1 cellular context compared by ENCODE assay signal in the genomic region with DNA sequence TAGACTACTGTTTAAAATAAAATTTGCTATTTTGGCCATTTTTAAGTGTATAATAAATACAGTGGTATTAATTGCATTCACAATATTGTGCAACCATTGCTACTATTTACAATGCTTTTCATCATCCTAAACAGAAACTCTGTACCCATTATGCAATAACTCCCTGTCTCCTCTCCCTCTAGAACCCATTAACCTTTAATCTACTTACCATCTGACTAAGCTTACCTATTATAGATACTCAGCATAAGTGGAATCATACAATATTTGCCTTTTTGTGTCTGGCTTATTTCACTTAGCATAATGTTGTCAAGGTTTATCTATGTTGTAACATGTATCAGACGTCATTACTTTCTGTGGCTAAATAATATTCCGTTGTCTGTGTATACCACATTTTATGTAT.
A peak's percentile ranks its signal among the peaks of the same experiment; 100 is the strongest.
TF ChIP-seq lines count a peak whose summit lies in the region.

No MANE protein-coding gene starts in this region.

TF ChIP-seq in HepG2, 621 proteins besides CTCF, POLR2A, EP300 and RAD21 (continued from another document and continues in another):
- TF ChIP-seq, protein P1, sequence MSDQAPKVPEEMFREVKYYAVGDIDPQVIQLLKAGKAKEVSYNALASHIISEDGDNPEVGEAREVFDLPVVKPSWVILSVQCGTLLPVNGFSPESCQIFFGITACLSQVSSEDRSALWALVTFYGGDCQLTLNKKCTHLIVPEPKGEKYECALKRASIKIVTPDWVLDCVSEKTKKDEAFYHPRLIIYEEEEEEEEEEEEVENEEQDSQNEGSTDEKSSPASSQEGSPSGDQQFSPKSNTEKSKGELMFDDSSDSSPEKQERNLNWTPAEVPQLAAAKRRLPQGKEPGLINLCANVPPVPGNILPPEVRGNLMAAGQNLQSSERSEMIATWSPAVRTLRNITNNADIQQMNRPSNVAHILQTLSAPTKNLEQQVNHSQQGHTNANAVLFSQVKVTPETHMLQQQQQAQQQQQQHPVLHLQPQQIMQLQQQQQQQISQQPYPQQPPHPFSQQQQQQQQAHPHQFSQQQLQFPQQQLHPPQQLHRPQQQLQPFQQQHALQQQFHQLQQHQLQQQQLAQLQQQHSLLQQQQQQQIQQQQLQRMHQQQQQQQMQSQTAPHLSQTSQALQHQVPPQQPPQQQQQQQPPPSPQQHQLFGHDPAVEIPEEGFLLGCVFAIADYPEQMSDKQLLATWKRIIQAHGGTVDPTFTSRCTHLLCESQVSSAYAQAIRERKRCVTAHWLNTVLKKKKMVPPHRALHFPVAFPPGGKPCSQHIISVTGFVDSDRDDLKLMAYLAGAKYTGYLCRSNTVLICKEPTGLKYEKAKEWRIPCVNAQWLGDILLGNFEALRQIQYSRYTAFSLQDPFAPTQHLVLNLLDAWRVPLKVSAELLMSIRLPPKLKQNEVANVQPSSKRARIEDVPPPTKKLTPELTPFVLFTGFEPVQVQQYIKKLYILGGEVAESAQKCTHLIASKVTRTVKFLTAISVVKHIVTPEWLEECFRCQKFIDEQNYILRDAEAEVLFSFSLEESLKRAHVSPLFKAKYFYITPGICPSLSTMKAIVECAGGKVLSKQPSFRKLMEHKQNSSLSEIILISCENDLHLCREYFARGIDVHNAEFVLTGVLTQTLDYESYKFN (CRISPR knock-in tag; conservative IDR thresholded peaks at IDR 0.05) = peak; percentile 83
- no peak for TF ChIP-seq PHF20 (CRISPR knock-in tag; IDR thresholded peaks at IDR 0.05)
- TF ChIP-seq NR2F6 (IDR thresholded peaks at IDR 0.05) = peak; percentile 55
- TF ChIP-seq NR2F6 (CRISPR knock-in tag; IDR thresholded peaks at IDR 0.05) = peak; percentile 70
- no peak for TF ChIP-seq GFI1 (CRISPR knock-in tag; IDR thresholded peaks at IDR 0.05; ENCODE audit: borderline replicate concordance)
- TF ChIP-seq ZNF350 (CRISPR knock-in tag; IDR thresholded peaks at IDR 0.05; ENCODE audit: borderline replicate concordance, low read depth) = no peak
- TF ChIP-seq SRSF1 (optimal IDR thresholded peaks at IDR 0.05; ENCODE audit: low read depth, low read length) = no peak
- no peak for TF ChIP-seq ZFYVE20 (CRISPR knock-in tag; IDR thresholded peaks at IDR 0.05; ENCODE audit: borderline replicate concordance, low read depth)
- peak; percentile 81 for TF ChIP-seq THAP11 (CRISPR knock-in tag; IDR thresholded peaks at IDR 0.05)
- peak; percentile 96 for TF ChIP-seq MIXL1 (CRISPR knock-in tag; IDR thresholded peaks at IDR 0.05)
- 0 out of 2 replicates have a peak, but pooled peaks have one; percentile 37 for TF ChIP-seq ZNF614 (CRISPR knock-in tag; IDR thresholded peaks at IDR 0.05; ENCODE audit: borderline replicate concordance)
- no peak for TF ChIP-seq MTF1 (CRISPR knock-in tag; IDR thresholded peaks at IDR 0.05)
- no peak for TF ChIP-seq DNMT1 (CRISPR knock-in tag; IDR thresholded peaks at IDR 0.05)
- TF ChIP-seq NRL (CRISPR knock-in tag; IDR thresholded peaks at IDR 0.05; ENCODE audit: borderline replicate concordance) = no peak
- TF ChIP-seq KDM5B (CRISPR knock-in tag; IDR thresholded peaks at IDR 0.05; ENCODE audit: borderline replicate concordance) = no peak
- TF ChIP-seq KDM2A (CRISPR knock-in tag; IDR thresholded peaks at IDR 0.05; ENCODE audit: borderline replicate concordance, low read depth) = no peak
- TF ChIP-seq ZNF841 (CRISPR knock-in tag; IDR thresholded peaks at IDR 0.05; ENCODE audit: borderline replicate concordance) = no peak
- TF ChIP-seq, protein P2, sequence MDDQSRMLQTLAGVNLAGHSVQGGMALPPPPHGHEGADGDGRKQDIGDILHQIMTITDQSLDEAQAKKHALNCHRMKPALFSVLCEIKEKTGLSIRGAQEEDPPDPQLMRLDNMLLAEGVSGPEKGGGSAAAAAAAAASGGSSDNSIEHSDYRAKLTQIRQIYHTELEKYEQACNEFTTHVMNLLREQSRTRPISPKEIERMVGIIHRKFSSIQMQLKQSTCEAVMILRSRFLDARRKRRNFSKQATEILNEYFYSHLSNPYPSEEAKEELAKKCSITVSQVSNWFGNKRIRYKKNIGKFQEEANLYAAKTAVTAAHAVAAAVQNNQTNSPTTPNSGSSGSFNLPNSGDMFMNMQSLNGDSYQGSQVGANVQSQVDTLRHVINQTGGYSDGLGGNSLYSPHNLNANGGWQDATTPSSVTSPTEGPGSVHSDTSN (CRISPR knock-in tag; IDR thresholded peaks at IDR 0.05; ENCODE audit: borderline replicate concordance) = no peak
- no peak for TF ChIP-seq ZFX (CRISPR knock-in tag; IDR thresholded peaks at IDR 0.05; ENCODE audit: low read depth)
- TF ChIP-seq GATA4 (IDR thresholded peaks at IDR 0.05; ENCODE audit: borderline replicate concordance, low read depth) = no peak
- TF ChIP-seq SUZ12 (IDR thresholded peaks at IDR 0.05; ENCODE audit: low read depth, low read length) = no peak
- TF ChIP-seq, protein P3, sequence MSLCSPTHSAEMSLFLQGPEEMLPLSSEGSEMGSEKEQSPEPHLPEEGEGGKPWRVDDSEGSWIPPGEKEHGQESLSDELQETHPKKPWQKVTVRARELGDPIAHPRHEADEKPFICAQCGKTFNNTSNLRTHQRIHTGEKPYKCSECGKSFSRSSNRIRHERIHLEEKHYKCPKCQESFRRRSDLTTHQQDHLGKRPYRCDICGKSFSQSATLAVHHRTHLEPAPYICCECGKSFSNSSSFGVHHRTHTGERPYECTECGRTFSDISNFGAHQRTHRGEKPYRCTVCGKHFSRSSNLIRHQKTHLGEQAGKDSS (CRISPR knock-in tag; IDR thresholded peaks at IDR 0.05; ENCODE audit: borderline replicate concordance, low read depth) = no peak
- no peak for TF ChIP-seq ZNF678 (CRISPR knock-in tag; IDR thresholded peaks at IDR 0.05)
- no peak for TF ChIP-seq ZSCAN20 (CRISPR knock-in tag; IDR thresholded peaks at IDR 0.05; ENCODE audit: borderline replicate concordance)
- TF ChIP-seq GTF3A (CRISPR knock-in tag; conservative IDR thresholded peaks at IDR 0.05) = no peak
- TF ChIP-seq ATM (IDR thresholded peaks at IDR 0.05; ENCODE audit: borderline replicate concordance) = no peak
- no peak for TF ChIP-seq ZNF781 (CRISPR knock-in tag; IDR thresholded peaks at IDR 0.05; ENCODE audit: borderline replicate concordance, not compliant biosample characterization)
- no peak for TF ChIP-seq GTF2F1 (IDR thresholded peaks at IDR 0.05; ENCODE audit: low read length)
- no peak for TF ChIP-seq ZNF619 (CRISPR knock-in tag; IDR thresholded peaks at IDR 0.05)
- no peak for TF ChIP-seq ZNF883 (CRISPR knock-in tag; IDR thresholded peaks at IDR 0.05; ENCODE audit: not compliant biosample characterization)
- TF ChIP-seq ZNF792 (CRISPR knock-in tag; IDR thresholded peaks at IDR 0.05) = no peak
- no peak for TF ChIP-seq ZNF724P (CRISPR knock-in tag; IDR thresholded peaks at IDR 0.05; ENCODE audit: borderline replicate concordance)
- TF ChIP-seq, protein P4, sequence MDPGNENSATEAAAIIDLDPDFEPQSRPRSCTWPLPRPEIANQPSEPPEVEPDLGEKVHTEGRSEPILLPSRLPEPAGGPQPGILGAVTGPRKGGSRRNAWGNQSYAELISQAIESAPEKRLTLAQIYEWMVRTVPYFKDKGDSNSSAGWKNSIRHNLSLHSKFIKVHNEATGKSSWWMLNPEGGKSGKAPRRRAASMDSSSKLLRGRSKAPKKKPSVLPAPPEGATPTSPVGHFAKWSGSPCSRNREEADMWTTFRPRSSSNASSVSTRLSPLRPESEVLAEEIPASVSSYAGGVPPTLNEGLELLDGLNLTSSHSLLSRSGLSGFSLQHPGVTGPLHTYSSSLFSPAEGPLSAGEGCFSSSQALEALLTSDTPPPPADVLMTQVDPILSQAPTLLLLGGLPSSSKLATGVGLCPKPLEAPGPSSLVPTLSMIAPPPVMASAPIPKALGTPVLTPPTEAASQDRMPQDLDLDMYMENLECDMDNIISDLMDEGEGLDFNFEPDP (CRISPR knock-in tag; conservative IDR thresholded peaks at IDR 0.05) = no peak
- TF ChIP-seq, protein P5, sequence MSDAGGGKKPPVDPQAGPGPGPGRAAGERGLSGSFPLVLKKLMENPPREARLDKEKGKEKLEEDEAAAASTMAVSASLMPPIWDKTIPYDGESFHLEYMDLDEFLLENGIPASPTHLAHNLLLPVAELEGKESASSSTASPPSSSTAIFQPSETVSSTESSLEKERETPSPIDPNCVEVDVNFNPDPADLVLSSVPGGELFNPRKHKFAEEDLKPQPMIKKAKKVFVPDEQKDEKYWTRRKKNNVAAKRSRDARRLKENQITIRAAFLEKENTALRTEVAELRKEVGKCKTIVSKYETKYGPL (CRISPR knock-in tag; IDR thresholded peaks at IDR 0.05) = peak; percentile 91
- no peak for TF ChIP-seq REXO4 (CRISPR knock-in tag; IDR thresholded peaks at IDR 0.05; ENCODE audit: borderline replicate concordance)
- no peak for TF ChIP-seq ZMAT3 (CRISPR knock-in tag; conservative IDR thresholded peaks at IDR 0.05)
- peak; percentile 79; the same call in 1 of the 2 replicates for TF ChIP-seq ZNF24 (IDR thresholded peaks at IDR 0.05)
- TF ChIP-seq CCAR2 (optimal IDR thresholded peaks at IDR 0.05; ENCODE audit: low read depth, low read length) = no peak
- TF ChIP-seq, protein P6, sequence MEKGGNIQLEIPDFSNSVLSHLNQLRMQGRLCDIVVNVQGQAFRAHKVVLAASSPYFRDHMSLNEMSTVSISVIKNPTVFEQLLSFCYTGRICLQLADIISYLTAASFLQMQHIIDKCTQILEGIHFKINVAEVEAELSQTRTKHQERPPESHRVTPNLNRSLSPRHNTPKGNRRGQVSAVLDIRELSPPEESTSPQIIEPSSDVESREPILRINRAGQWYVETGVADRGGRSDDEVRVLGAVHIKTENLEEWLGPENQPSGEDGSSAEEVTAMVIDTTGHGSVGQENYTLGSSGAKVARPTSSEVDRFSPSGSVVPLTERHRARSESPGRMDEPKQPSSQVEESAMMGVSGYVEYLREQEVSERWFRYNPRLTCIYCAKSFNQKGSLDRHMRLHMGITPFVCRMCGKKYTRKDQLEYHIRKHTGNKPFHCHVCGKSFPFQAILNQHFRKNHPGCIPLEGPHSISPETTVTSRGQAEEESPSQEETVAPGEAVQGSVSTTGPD (CRISPR knock-in tag; IDR thresholded peaks at IDR 0.05) = no peak
- TF ChIP-seq RXRB (CRISPR knock-in tag; IDR thresholded peaks at IDR 0.05; ENCODE audit: borderline replicate concordance) = peak; percentile 99
- TF ChIP-seq, protein P7, sequence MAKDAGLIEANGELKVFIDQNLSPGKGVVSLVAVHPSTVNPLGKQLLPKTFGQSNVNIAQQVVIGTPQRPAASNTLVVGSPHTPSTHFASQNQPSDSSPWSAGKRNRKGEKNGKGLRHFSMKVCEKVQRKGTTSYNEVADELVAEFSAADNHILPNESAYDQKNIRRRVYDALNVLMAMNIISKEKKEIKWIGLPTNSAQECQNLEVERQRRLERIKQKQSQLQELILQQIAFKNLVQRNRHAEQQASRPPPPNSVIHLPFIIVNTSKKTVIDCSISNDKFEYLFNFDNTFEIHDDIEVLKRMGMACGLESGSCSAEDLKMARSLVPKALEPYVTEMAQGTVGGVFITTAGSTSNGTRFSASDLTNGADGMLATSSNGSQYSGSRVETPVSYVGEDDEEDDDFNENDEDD (CRISPR knock-in tag; IDR thresholded peaks at IDR 0.05; ENCODE audit: borderline replicate concordance) = no peak
- TF ChIP-seq, protein P8, sequence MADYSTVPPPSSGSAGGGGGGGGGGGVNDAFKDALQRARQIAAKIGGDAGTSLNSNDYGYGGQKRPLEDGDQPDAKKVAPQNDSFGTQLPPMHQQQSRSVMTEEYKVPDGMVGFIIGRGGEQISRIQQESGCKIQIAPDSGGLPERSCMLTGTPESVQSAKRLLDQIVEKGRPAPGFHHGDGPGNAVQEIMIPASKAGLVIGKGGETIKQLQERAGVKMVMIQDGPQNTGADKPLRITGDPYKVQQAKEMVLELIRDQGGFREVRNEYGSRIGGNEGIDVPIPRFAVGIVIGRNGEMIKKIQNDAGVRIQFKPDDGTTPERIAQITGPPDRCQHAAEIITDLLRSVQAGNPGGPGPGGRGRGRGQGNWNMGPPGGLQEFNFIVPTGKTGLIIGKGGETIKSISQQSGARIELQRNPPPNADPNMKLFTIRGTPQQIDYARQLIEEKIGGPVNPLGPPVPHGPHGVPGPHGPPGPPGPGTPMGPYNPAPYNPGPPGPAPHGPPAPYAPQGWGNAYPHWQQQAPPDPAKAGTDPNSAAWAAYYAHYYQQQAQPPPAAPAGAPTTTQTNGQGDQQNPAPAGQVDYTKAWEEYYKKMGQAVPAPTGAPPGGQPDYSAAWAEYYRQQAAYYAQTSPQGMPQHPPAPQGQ (CRISPR knock-in tag; IDR thresholded peaks at IDR 0.05; ENCODE audit: borderline replicate concordance) = no peak
- TF ChIP-seq ZFP82 (CRISPR knock-in tag; IDR thresholded peaks at IDR 0.05; ENCODE audit: borderline replicate concordance) = no peak
- TF ChIP-seq, protein P9, sequence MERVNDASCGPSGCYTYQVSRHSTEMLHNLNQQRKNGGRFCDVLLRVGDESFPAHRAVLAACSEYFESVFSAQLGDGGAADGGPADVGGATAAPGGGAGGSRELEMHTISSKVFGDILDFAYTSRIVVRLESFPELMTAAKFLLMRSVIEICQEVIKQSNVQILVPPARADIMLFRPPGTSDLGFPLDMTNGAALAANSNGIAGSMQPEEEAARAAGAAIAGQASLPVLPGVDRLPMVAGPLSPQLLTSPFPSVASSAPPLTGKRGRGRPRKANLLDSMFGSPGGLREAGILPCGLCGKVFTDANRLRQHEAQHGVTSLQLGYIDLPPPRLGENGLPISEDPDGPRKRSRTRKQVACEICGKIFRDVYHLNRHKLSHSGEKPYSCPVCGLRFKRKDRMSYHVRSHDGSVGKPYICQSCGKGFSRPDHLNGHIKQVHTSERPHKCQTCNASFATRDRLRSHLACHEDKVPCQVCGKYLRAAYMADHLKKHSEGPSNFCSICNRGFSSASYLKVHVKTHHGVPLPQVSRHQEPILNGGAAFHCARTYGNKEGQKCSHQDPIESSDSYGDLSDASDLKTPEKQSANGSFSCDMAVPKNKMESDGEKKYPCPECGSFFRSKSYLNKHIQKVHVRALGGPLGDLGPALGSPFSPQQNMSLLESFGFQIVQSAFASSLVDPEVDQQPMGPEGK (CRISPR knock-in tag; IDR thresholded peaks at IDR 0.05) = peak; percentile 27; the same call in 1 of the 2 replicates
- TF ChIP-seq, protein P10, sequence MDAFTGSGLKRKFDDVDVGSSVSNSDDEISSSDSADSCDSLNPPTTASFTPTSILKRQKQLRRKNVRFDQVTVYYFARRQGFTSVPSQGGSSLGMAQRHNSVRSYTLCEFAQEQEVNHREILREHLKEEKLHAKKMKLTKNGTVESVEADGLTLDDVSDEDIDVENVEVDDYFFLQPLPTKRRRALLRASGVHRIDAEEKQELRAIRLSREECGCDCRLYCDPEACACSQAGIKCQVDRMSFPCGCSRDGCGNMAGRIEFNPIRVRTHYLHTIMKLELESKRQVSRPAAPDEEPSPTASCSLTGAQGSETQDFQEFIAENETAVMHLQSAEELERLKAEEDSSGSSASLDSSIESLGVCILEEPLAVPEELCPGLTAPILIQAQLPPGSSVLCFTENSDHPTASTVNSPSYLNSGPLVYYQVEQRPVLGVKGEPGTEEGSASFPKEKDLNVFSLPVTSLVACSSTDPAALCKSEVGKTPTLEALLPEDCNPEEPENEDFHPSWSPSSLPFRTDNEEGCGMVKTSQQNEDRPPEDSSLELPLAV (CRISPR knock-in tag; conservative IDR thresholded peaks at IDR 0.05; ENCODE audit: low read depth) = no peak
- no peak for TF ChIP-seq ZNF224 (CRISPR knock-in tag; IDR thresholded peaks at IDR 0.05)
- TF ChIP-seq, protein P11, sequence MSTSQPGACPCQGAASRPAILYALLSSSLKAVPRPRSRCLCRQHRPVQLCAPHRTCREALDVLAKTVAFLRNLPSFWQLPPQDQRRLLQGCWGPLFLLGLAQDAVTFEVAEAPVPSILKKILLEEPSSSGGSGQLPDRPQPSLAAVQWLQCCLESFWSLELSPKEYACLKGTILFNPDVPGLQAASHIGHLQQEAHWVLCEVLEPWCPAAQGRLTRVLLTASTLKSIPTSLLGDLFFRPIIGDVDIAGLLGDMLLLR (CRISPR knock-in tag; IDR thresholded peaks at IDR 0.05) = no peak
- peak; percentile 46; the same call in 1 of the 2 replicates for TF ChIP-seq SIX1 (CRISPR knock-in tag; IDR thresholded peaks at IDR 0.05; ENCODE audit: borderline replicate concordance)
- TF ChIP-seq CENPT (CRISPR knock-in tag; IDR thresholded peaks at IDR 0.05; ENCODE audit: low read depth) = no peak
- TF ChIP-seq ZSCAN30 (CRISPR knock-in tag; IDR thresholded peaks at IDR 0.05) = no peak
- TF ChIP-seq ZBTB1 (CRISPR knock-in tag; IDR thresholded peaks at IDR 0.05; ENCODE audit: borderline replicate concordance) = no peak
